In genomic region chr14:23478109-23478698, GRCh38 we compare ENCODE assay signal across 8 cellular contexts. TPM values are rescaled to one million over a fixed set of nuclear protein-coding genes. Genes with fewer than 3 reads are reported as not detected.
DNase-seq lines count a peak whose midpoint lies in the region; ATAC-seq, FAIRE-seq and TF ChIP-seq lines count a peak whose summit lies in the region.

No MANE protein-coding gene starts in this region.

- TF ChIP-seq EP300 in HepG2 (IDR thresholded peaks at IDR 0.05; ENCODE audit: low read depth in 2 of 2, low read length in 2 of 2), result no peak
- TF ChIP-seq EP300 in HepG2 (CRISPR knock-in tag; IDR thresholded peaks at IDR 0.05; ENCODE audit: borderline replicate concordance), result no peak

- H3K27ac ChIP-seq in HepG2 (ENCODE audit: extremely low read length, insufficient read depth, low read length), result no peak overlapping the region

- H3K4me3 ChIP-seq in WI38 (ENCODE audit: low read depth, low read length) (no peak overlapping the region), HepG2 (replicated peaks in 1 of 3; ENCODE audit: insufficient read depth in 1 of 3, low read depth in 2 of 3, low read length in 3 of 3) (no peak overlapping the region)

- POLR2A ChIA-PET in HepG2 (lab: Yijun Ruan, JAX), result interaction anchor here (0.7 to 5.1 kb wide), 12 partner anchors 9 to 383 kb away, joined by 3 to 57 read pairs (median 4); partner anchors contain the start of genes ACIN1, AP1G2, C14orf119 and DHRS2

- CTCF ChIA-PET in HepG2 (lab: Yijun Ruan, JAX; ENCODE audit: low intra/inter-chr PET ratio, low total read pairs), result interaction anchor here (0.7 to 9.7 kb wide), 7 partner anchors 9 to 91 kb away, joined by 3 to 275 read pairs (median 5); partner anchors contain the start of genes THTPA and ZFHX2

- H3K36me3 ChIP-seq in HepG2 (replicated peaks in 1 of 2; ENCODE audit: control insufficient read depth in 1 of 2, insufficient read depth in 2 of 2, low read length in 2 of 2), result peaks cover 42 to 73% of the 10 kb centered on the region in 2 experiments

- no peak overlapping the region for H3K4me2 ChIP-seq in HepG2 (ENCODE audit: low read depth, low read length)

- TF ChIP-seq POLR2A in HepG2 (IDR thresholded peaks at IDR 0.05; ENCODE audit: insufficient read depth in 1 of 2, low read depth in 2 of 2, low read length in 2 of 2), result no peak

- H2AFZ ChIP-seq in HepG2 (ENCODE audit: low read length), result no peak overlapping the region

- H3K79me2 ChIP-seq in HepG2 (ENCODE audit: insufficient read depth, low read length), result no peaks in the 10 kb centered on the region

- FAIRE-seq in HepG2 (lab: Jason Lieb, UNC), result peak; percentile 58

- H3K9me3 ChIP-seq in HepG2 (ENCODE audit: low read length), result no peaks in the 10 kb centered on the region

- H3K4me1 ChIP-seq in HepG2 (ENCODE audit: insufficient read depth, low read length), result peaks cover 8% of the 10 kb centered on the region

- H3K9ac ChIP-seq in HepG2 (ENCODE audit: insufficient read depth, low read depth, low read length), result no peak overlapping the region

- no peaks in the 10 kb centered on the region for H3K27me3 ChIP-seq in HepG2 (ENCODE audit: control insufficient read depth in 1 of 2, insufficient read depth in 2 of 2, low read length in 2 of 2)

- intact Hi-C loops in HepG2 (cut with micrococcal nuclease; ENCODE audit: unreplicated experiment), result loop anchor here (1.0 kb wide), 2 partner anchors 61 to 84 kb away; no protein-coding TSS in a partner anchor

- BruUV-seq in HepG2 (replicated peaks; lab: Mats Ljungman, UMichigan), result no TSS peak

- in situ Hi-C loops in HepG2 (cut with HindIII; ENCODE audit: extremely low pct_ligation_motif_present, low pct_unique_long_range_greater_than_20kb), result no loop called here

- DNase-seq in SKM-1 treated with dmso at 0.1 percent for 144 hours (lab: John Stamatoyannopoulos, UW; ENCODE audit: unreplicated experiment), result peak; percentile 1
- DNase-seq in SKM-1 (lab: John Stamatoyannopoulos, UW; ENCODE audit: unreplicated experiment), result no peak
- peak; percentile 81 for DNase-seq in NCI-H2171 treated with DMSO at 0.1 percent for 48 hours (lab: John Stamatoyannopoulos, UW)
- DNase-seq in central memory CD4-positive, alpha-beta T cell, result peak; percentile 63
- DNase-seq in HepG2 (ENCODE audit: low spot score), result peak; percentile 77
- peak; percentile 42 for DNase-seq in stimulated activated CD8-positive, alpha-beta memory T cell treated with anti-CD3 and anti-CD28 coated beads, Interleukin-12 subunit alpha, Interleukin-12 subunit beta, amount 100 ng/mL, for 1 hour (ENCODE audit: low read depth)
- DNase-seq in cortex of kidney (lab: John Stamatoyannopoulos, UW), result no peak

- peak; percentile 44; the same call in 1 of the 2 replicates for TF ChIP-seq CTCF in WI38 (IDR thresholded peaks at IDR 0.05; ENCODE audit: low read depth, low read length)
- TF ChIP-seq CTCF in HepG2 (CRISPR knock-in tag; IDR thresholded peaks at IDR 0.05), result peak; percentile 91

- peak; percentile 84 for TF ChIP-seq RAD21 in HepG2 (CRISPR knock-in tag; IDR thresholded peaks at IDR 0.05)

- H4K20me1 ChIP-seq in HepG2 (ENCODE audit: insufficient read depth, low read length), result peaks cover 10% of the 10 kb centered on the region; the same call in 1 of the 2 replicates

- ATAC-seq in HepG2, result peak; percentile 33

- WGBS in HepG2 (ENCODE audit: low lambda C conversion rate), result 32% methylated on average over 4 of the region's 4 CpGs

TF ChIP-seq in HepG2, 621 proteins besides CTCF, POLR2A, EP300 and RAD21 (continues in another document):
- TF ChIP-seq NKX3-1 (CRISPR knock-in tag; IDR thresholded peaks at IDR 0.05), result no peak
- TF ChIP-seq ZNF256 (CRISPR knock-in tag; conservative IDR thresholded peaks at IDR 0.05), result no peak
- no peak for TF ChIP-seq RBM39 (IDR thresholded peaks at IDR 0.05; ENCODE audit: low read depth, low read length, poor library complexity, severe bottlenecking)
- TF ChIP-seq KLF16 (CRISPR knock-in tag; IDR thresholded peaks at IDR 0.05), result peak in 1 of 2 experiments; percentile 72; a peak in 1 of 4 replicates
- no peak for TF ChIP-seq CBFB (CRISPR knock-in tag; IDR thresholded peaks at IDR 0.05)
- no peak for TF ChIP-seq TFDP2 (CRISPR knock-in tag; IDR thresholded peaks at IDR 0.05)
- TF ChIP-seq ZNF382 (CRISPR knock-in tag; IDR thresholded peaks at IDR 0.05; ENCODE audit: borderline replicate concordance), result no peak

RNA-seq across cellular contexts. Expression of gene NGDN, which starts 8.7 kb away (rescaled TPM):
- total RNA-seq in HepG2 (2016; rRNA removed; fragmentation: Illumina TruSeq; extraction: Trizol), result 216 and 241 TPM in 2 replicates
- total RNA-seq in HepG2 (2016; cell fraction: cytosol; rRNA removed; fragmentation: Illumina TruSeq; extraction: Trizol; ENCODE audit: low read depth), result 81.7 and 93.0 TPM in 2 replicates
- 225 and 237 TPM in 2 replicates for total RNA-seq in HepG2 (2016; cell fraction: insoluble cytoplasmic fraction; rRNA removed; fragmentation: Illumina TruSeq; extraction: Trizol)
- 66.4 and 83.1 TPM in 2 replicates for total RNA-seq in HepG2 (2016; cell fraction: membrane; rRNA removed; fragmentation: Illumina TruSeq; extraction: Trizol)
- total RNA-seq in HepG2 (2016; cell fraction: nucleus; rRNA removed; fragmentation: Illumina TruSeq; extraction: Trizol), result 177 and 204 TPM in 2 replicates
- 131 and 154 TPM in 2 replicates for polyA plus RNA-seq in HepG2 (2011; rRNA removed)
- polyA plus RNA-seq in HepG2 (2011; cell fraction: cytosol; rRNA removed), result 82.4 and 111 TPM in 2 replicates
- 104 and 123 TPM in 2 replicates for polyA plus RNA-seq in HepG2 (2011; cell fraction: nucleus; rRNA removed)
- 117 and 133 TPM in 2 replicates for polyA plus RNA-seq in HepG2 (2012)
- 21.2 and 22.9 TPM in 2 replicates for polyA plus RNA-seq in HepG2 (2016; cell fraction: cytosol; fragmentation: Illumina TruSeq; extraction: Trizol; ENCODE audit: low read depth)
- 196 and 227 TPM in 2 replicates for polyA plus RNA-seq in HepG2 (2016; cell fraction: insoluble cytoplasmic fraction; fragmentation: Illumina TruSeq; extraction: Trizol; ENCODE audit: low read depth)
- polyA plus RNA-seq in HepG2 (2016; cell fraction: membrane; fragmentation: Illumina TruSeq; extraction: Trizol; ENCODE audit: low read depth), result 27.9 and 28.0 TPM in 2 replicates
- 212 and 217 TPM in 2 replicates for polyA plus RNA-seq in HepG2 (2016; cell fraction: nucleus; fragmentation: Illumina TruSeq; extraction: Trizol; ENCODE audit: insufficient read depth, low read depth)
- 23.6 and 38.1 TPM in 2 replicates for polyA minus RNA-seq in HepG2 (2011; rRNA and poly(A)+ RNA removed; ENCODE audit: low replicate concordance)
- polyA minus RNA-seq in HepG2 (2011; cell fraction: cytosol; rRNA and poly(A)+ RNA removed), result 48.0 and 49.4 TPM in 2 replicates
- 243 and 292 TPM in 2 replicates for polyA minus RNA-seq in HepG2 (2011; cell fraction: nucleus; rRNA and poly(A)+ RNA removed)

RNA-seq across cellular contexts. Expression of gene MYH7, which starts 42.7 kb away (rescaled TPM):
- total RNA-seq in HepG2 (2016; rRNA removed; fragmentation: Illumina TruSeq; extraction: Trizol), result 0.04 TPM in 1 of 2 replicates, not detected in the other
- total RNA-seq in HepG2 (2016; cell fraction: cytosol; rRNA removed; fragmentation: Illumina TruSeq; extraction: Trizol; ENCODE audit: low read depth), result not detected in 2 replicates
- total RNA-seq in HepG2 (2016; cell fraction: insoluble cytoplasmic fraction; rRNA removed; fragmentation: Illumina TruSeq; extraction: Trizol), result not detected in 2 replicates
- total RNA-seq in HepG2 (2016; cell fraction: membrane; rRNA removed; fragmentation: Illumina TruSeq; extraction: Trizol), result not detected in 2 replicates
- total RNA-seq in HepG2 (2016; cell fraction: nucleus; rRNA removed; fragmentation: Illumina TruSeq; extraction: Trizol), result 0.06 TPM in 1 of 2 replicates, not detected in the other
- 0.01 and 0.04 TPM in 2 replicates for polyA plus RNA-seq in HepG2 (2011; rRNA removed)
- 0.01 TPM in 2 replicates for polyA plus RNA-seq in HepG2 (2011; cell fraction: cytosol; rRNA removed)
- 0.02 and 0.08 TPM in 2 replicates for polyA plus RNA-seq in HepG2 (2011; cell fraction: nucleus; rRNA removed)
- 0.05 and 0.07 TPM in 2 replicates for polyA plus RNA-seq in HepG2 (2012)
- polyA plus RNA-seq in HepG2 (2016; cell fraction: cytosol; fragmentation: Illumina TruSeq; extraction: Trizol; ENCODE audit: low read depth), result not detected in 2 replicates
- polyA plus RNA-seq in HepG2 (2016; cell fraction: insoluble cytoplasmic fraction; fragmentation: Illumina TruSeq; extraction: Trizol; ENCODE audit: low read depth), result 0.04 and 0.05 TPM in 2 replicates
- polyA plus RNA-seq in HepG2 (2016; cell fraction: membrane; fragmentation: Illumina TruSeq; extraction: Trizol; ENCODE audit: low read depth), result not detected in 2 replicates
- polyA plus RNA-seq in HepG2 (2016; cell fraction: nucleus; fragmentation: Illumina TruSeq; extraction: Trizol; ENCODE audit: insufficient read depth, low read depth), result not detected in 2 replicates
- polyA minus RNA-seq in HepG2 (2011; rRNA and poly(A)+ RNA removed; ENCODE audit: low replicate concordance), result 0.28 TPM in 1 of 2 replicates, not detected in the other
- polyA minus RNA-seq in HepG2 (2011; cell fraction: cytosol; rRNA and poly(A)+ RNA removed), result 0.10 TPM in 1 of 2 replicates, not detected in the other
- polyA minus RNA-seq in HepG2 (2011; cell fraction: nucleus; rRNA and poly(A)+ RNA removed), result not detected in 2 replicates

Comparison
In these comparisons a context has a peak if more than half of its experiments do, and no peak if none do; other contexts are left out.
1. DNase-seq: peak in SKM-1 treated with dmso at 0.1 percent for 144 hours (single experiment), NCI-H2171 treated with DMSO at 0.1 percent for 48 hours (single experiment), central memory CD4-positive, alpha-beta T cell (single experiment), HepG2 (single experiment) and stimulated activated CD8-positive, alpha-beta memory T cell treated with anti-CD3 and anti-CD28 coated beads, Interleukin-12 subunit alpha, Interleukin-12 subunit beta, amount 100 ng/mL, for 1 hour (single experiment); none in SKM-1 (single experiment) and cortex of kidney (single experiment).